11 cellular contexts compared by ENCODE assay signal in the genomic region with DNA sequence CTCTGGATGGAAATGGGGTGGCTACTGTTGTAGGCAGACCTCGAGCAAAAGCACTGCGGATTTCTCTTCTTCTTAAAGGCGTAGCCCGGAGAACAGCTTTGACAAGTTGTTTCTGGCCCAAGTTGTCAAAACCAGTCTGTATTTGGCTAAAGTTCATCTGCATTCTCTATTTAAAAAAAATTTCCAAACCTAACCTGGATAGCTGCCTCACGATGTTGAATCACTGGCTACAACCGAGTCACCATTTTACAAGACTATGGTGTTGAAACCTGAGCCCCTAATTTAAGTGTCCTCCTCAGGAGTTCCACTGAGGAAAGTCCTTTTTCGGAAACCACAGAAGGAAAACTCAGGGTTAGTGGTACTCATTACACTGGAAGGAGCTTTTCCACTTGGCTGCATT. TPM values are rescaled to one million over a fixed set of nuclear protein-coding genes. Genes with fewer than 3 reads are reported as not detected.
DNase-seq lines count a peak whose midpoint lies in the region; ATAC-seq and TF ChIP-seq lines count a peak whose summit lies in the region.
"Had no signal": no experiment of that assay in that cellular context is flagged by ENCODE, and none has a peak within 500 bp of the region (broad histone marks: within the 10 kb centered on the region; RNA-seq: fewer than 3 reads in every experiment).

No MANE protein-coding gene starts in this region.

- H3K9ac ChIP-seq in OCI-LY1 (ENCODE audit: low read length), result peak overlapping the region; percentile 100

- peak; percentile 75 for DNase-seq in epithelial cell of esophagus (ENCODE audit: low read depth)
- peak; percentile 13 for DNase-seq in prostate gland (ENCODE audit: low spot score)
- no peak for DNase-seq in NCI-H187 (lab: John Stamatoyannopoulos, UW)
- no peak for DNase-seq in stimulated activated CD4-positive, alpha-beta T cell treated with anti-CD3 and anti-CD28 coated beads, Interleukin-1b, Interleukin-23, amount 100 ng/mL, for 48 hours
- DNase-seq: NCI-H2029 had no signal

- no peaks in the 10 kb centered on the region for H3K27me3 ChIP-seq in OCI-LY1 (ENCODE audit: insufficient read depth, low read length)
- no peaks in the 10 kb centered on the region for H3K27me3 ChIP-seq in prostate gland (replicated peaks; ENCODE audit: insufficient read depth)

- intact Hi-C loops in prostate gland (cut with DNase I), result no loop called here

- H3K36me3 ChIP-seq in OCI-LY1 (ENCODE audit: insufficient read depth, low read length) (peaks cover 48% of the 10 kb centered on the region), prostate gland (no peaks in the 10 kb centered on the region)
- H3K36me3 ChIP-seq: SJSA1 had no signal

- TF ChIP-seq CTCF in OCI-LY1 (IDR thresholded peaks at IDR 0.05; ENCODE audit: low read length) (no peak), epithelial cell of esophagus (IDR thresholded peaks at IDR 0.05; ENCODE audit: insufficient read depth, low read depth, low read length, missing control alignments) (no peak), prostate gland (IDR thresholded peaks at IDR 0.05) (no peak)

- no peak for ATAC-seq in GM18858 (IDR thresholded peaks at IDR 0.05; ENCODE audit: unreplicated experiment)
- ATAC-seq in HG03280 (IDR thresholded peaks at IDR 0.05; ENCODE audit: unreplicated experiment), result no peak

- H3K4me2 ChIP-seq in OCI-LY1 (ENCODE audit: low read length), result peak overlapping the region; percentile 81

- H3K4me1 ChIP-seq in OCI-LY1 (ENCODE audit: insufficient read depth, low read length, severe bottlenecking) (peaks cover 62% of the 10 kb centered on the region), prostate gland (replicated peaks) (peaks cover 5% of the 10 kb centered on the region)

- H3K27ac ChIP-seq in OCI-LY1 (ENCODE audit: low read depth, low read length, poor library complexity, severe bottlenecking) (peak overlapping the region; percentile 98), prostate gland (no peak overlapping the region)
- H3K27ac ChIP-seq: SJSA1 had no signal

- H4K20me1 ChIP-seq in OCI-LY1 (ENCODE audit: insufficient read depth, low read length), result no peaks in the 10 kb centered on the region

- H3F3A ChIP-seq in OCI-LY1 (ENCODE audit: insufficient read depth, low read length), result 0 out of 2 replicates have a peak, but pooled peaks cover 7% of the 10 kb centered on the region

- H3K4me3 ChIP-seq in GM08714 (ENCODE audit: low read length) (peak overlapping the region; percentile 95), OCI-LY1 (ENCODE audit: low read depth, low read length, poor library complexity, severe bottlenecking) (peak overlapping the region; percentile 99), epithelial cell of esophagus (ENCODE audit: low read length) (peak overlapping the region; percentile 49), prostate gland (no peak overlapping the region)
- H3K4me3 ChIP-seq: lung, SJSA1 had no signal

- H3K79me2 ChIP-seq in OCI-LY1 (ENCODE audit: insufficient read depth, low read length), result peaks cover 64% of the 10 kb centered on the region

- H3K9me3 ChIP-seq in OCI-LY1 (ENCODE audit: low read length), result no peaks in the 10 kb centered on the region
- no peaks in the 10 kb centered on the region for H3K9me3 ChIP-seq in prostate gland

- no peak for TF ChIP-seq POLR2A in prostate gland (IDR thresholded peaks at IDR 0.05)

- WGBS in prostate gland, result 47% methylated on average over 7 of the region's 7 CpGs

- no peak overlapping the region for H2AFZ ChIP-seq in OCI-LY1 (ENCODE audit: low read length)

- H3K9me2 ChIP-seq in OCI-LY1 (ENCODE audit: low read depth, low read length), result no peaks in the 10 kb centered on the region

RNA-seq across cellular contexts. Expression of gene SLC16A6, which starts 1.5 kb away (rescaled TPM):
- total RNA-seq in prostate gland, result under 1 TPM; 0.41 to 0.85 TPM
- total RNA-seq: SJSA1 had no signal

RNA-seq across cellular contexts. Expression of gene ARSG, which starts 1.8 kb away (rescaled TPM):
- total RNA-seq in prostate gland, result 1 to 10 TPM; 1.5 to 8.3 TPM
- total RNA-seq: SJSA1 had no signal

RNA-seq across cellular contexts. Expression of gene AMZ2, which starts 41.6 kb away (rescaled TPM):
- 10 to 100 TPM; 51.0 to 57.4 TPM for total RNA-seq in prostate gland

Comparison
In these comparisons a context has a peak if more than half of its experiments do, and no peak if none do; other contexts are left out.
1. H3K4me3 ChIP-seq: peak in GM08714 (single experiment), OCI-LY1 (single experiment) and epithelial cell of esophagus (single experiment); none in prostate gland (0 of 2).
2. DNase-seq: peak in epithelial cell of esophagus (single experiment) and prostate gland (single experiment); none in NCI-H187 (0 of 2) and stimulated activated CD4-positive, alpha-beta T cell treated with anti-CD3 and anti-CD28 coated beads, Interleukin-1b, Interleukin-23, amount 100 ng/mL, for 48 hours (single experiment).